ENCODE assay signal across 29 cellular contexts in genomic region chr22:24043957-24044356, GRCh38. TPM values are rescaled to one million over a fixed set of nuclear protein-coding genes. Genes with fewer than 3 reads are reported as not detected.
A peak's percentile ranks its signal among the peaks of the same experiment; 100 is the strongest.
DNase-seq lines count a peak whose midpoint lies in the region; ATAC-seq and TF ChIP-seq lines count a peak whose summit lies in the region.
"Had no signal": no experiment of that assay in that cellular context is flagged by ENCODE, and none has a peak within 500 bp of the region (broad histone marks: within the 10 kb centered on the region; RNA-seq: fewer than 3 reads in every experiment).

No MANE protein-coding gene starts in this region.

- H3K4me1 ChIP-seq in ACC112 (ENCODE audit: control insufficient read depth, insufficient read depth, low read length, unreplicated experiment), result peaks cover 37% of the 10 kb centered on the region
- no peaks in the 10 kb centered on the region for H3K4me1 ChIP-seq in left lung
- no peaks in the 10 kb centered on the region for H3K4me1 ChIP-seq in PC-9 (replicated peaks; ENCODE audit: insufficient read depth)
- H3K4me1 ChIP-seq: esophagus muscularis mucosa, foreskin keratinocyte had no signal

- no peak overlapping the region for H2AFZ ChIP-seq in ACC112 (ENCODE audit: low read length, unreplicated experiment)
- H2AFZ ChIP-seq in PC-9, result no peak overlapping the region
- H2AFZ ChIP-seq: GM23338 had no signal

- CTCF ChIA-PET in PC-9 (lab: Charles Lee), result no interaction called here

- peak; percentile 43 for ATAC-seq in left lung
- ATAC-seq: foreskin keratinocyte; GM23338; heart left ventricle; stimulated activated naive B cell treated with anti-CD40 and anti-IgM and Interleukin-4, amounts not matched to agents 10 μg/mL and 1 μg/mL and 100 μg/mL, for 72 hours; WTC11 had no signal

- H4K20me1 ChIP-seq in PC-9 (ENCODE audit: insufficient read depth), result no peaks in the 10 kb centered on the region

- H3K9me2 ChIP-seq in PC-9 (ENCODE audit: insufficient read depth), result no peaks in the 10 kb centered on the region

- H3K36me3 ChIP-seq in ACC112 (ENCODE audit: insufficient read depth, low read length) (no peaks in the 10 kb centered on the region), left lung (peaks cover 0 to 96% of the 10 kb centered on the region in 2 donors), PC-9 (ENCODE audit: low read depth) (no peaks in the 10 kb centered on the region)

- BruUV-seq in PC-9 (replicated peaks; lab: Mats Ljungman, UMichigan), result no TSS peak

- H3K4me2 ChIP-seq in PC-9, result no peak overlapping the region
- H3K4me2 ChIP-seq: GM23338 had no signal

- POLR2A ChIA-PET in PC-9 (lab: Charles Lee; ENCODE audit: unreplicated experiment), result no interaction called here

- H3K79me2 ChIP-seq in ACC112 (ENCODE audit: control insufficient read depth, insufficient read depth, low read length, unreplicated experiment) (no peaks in the 10 kb centered on the region), PC-9 (ENCODE audit: low read depth) (no peaks in the 10 kb centered on the region)

- H3K27me3 ChIP-seq in ACC112 (ENCODE audit: insufficient read depth, low read length), result no peaks in the 10 kb centered on the region
- no peaks in the 10 kb centered on the region for H3K27me3 ChIP-seq in left lung
- no peaks in the 10 kb centered on the region for H3K27me3 ChIP-seq in PC-9 (ENCODE audit: insufficient read depth, low read depth)
- H3K27me3 ChIP-seq: cardiac muscle cell, esophagus muscularis mucosa, foreskin keratinocyte, heart left ventricle, neutrophil had no signal

- no peaks in the 10 kb centered on the region for H3F3A ChIP-seq in PC-9 (ENCODE audit: insufficient read depth, low read depth)

- no peak for TF ChIP-seq CTCF in left lung (IDR thresholded peaks at IDR 0.05)
- no peak for TF ChIP-seq CTCF in PC-9 (conservative IDR thresholded peaks at IDR 0.05)

- peak overlapping the region; percentile 86 for H3K27ac ChIP-seq in ACC112 (ENCODE audit: low read depth, low read length)
- H3K27ac ChIP-seq in left lung, result no peak overlapping the region
- H3K27ac ChIP-seq in PC-9, result no peak overlapping the region
- H3K27ac ChIP-seq: cardiac muscle cell, esophagus muscularis mucosa, foreskin keratinocyte, heart left ventricle, neutrophil had no signal

- DNase-seq in CD1c-positive myeloid dendritic cell (ENCODE audit: extremely low spot score) (peak; percentile 77), OCI-M1 (lab: John Stamatoyannopoulos, UW) (peak; percentile 67), left lung (no peak), dermis blood vessel endothelial cell (no peak), SHP77 (lab: John Stamatoyannopoulos, UW) (no peak), PC-9 (no peak)
- DNase-seq: activated CD4-positive, alpha-beta T cell treated with anti-CD3 and anti-CD28 coated beads, Interleukin-2, amount 10 ng/mL, durations not matched to agents 7 days and 5 days; activated naive CD4-positive, alpha-beta T cell treated with anti-CD3 and anti-CD28 coated beads, Interleukin-2, amount 50 U/mL, for 16 hours; anterior cingulate cortex; cortex of kidney; foreskin keratinocyte; heart left ventricle; kidney glomerular epithelial cell; NCI-H1105; NCI-H1930; NCI-H526 treated with DMSO at 0.1 percent for 48 hours; stimulated activated CD4-positive, alpha-beta T cell treated with anti-CD3 and anti-CD28 coated beads, Interleukin-4, amount 100 ng/mL, for 4 hours; stimulated activated naive B cell treated with anti-CD40 and anti-IgM and Interleukin-4, amounts not matched to agents 10 μg/mL and 1 μg/mL and 100 μg/mL, for 72 hours had no signal

- H3K9me3 ChIP-seq in left lung (no peaks in the 10 kb centered on the region), PC-9 (ENCODE audit: insufficient read depth, low read depth) (no peaks in the 10 kb centered on the region)
- H3K9me3 ChIP-seq: esophagus muscularis mucosa, heart left ventricle, neutrophil had no signal

- H3K4me3 ChIP-seq in ACC112 (ENCODE audit: low read depth, low read length), result peak overlapping the region; percentile 25; the same call in 1 of the 2 replicates
- H3K4me3 ChIP-seq in left lung, result no peak overlapping the region
- H3K4me3 ChIP-seq in PC-9, result no peak overlapping the region
- H3K4me3 ChIP-seq: cardiac muscle cell, esophagus muscularis mucosa, GM23338, heart left ventricle had no signal

- intact Hi-C loops in left lung (cut with DNase I), result no loop called here
- intact Hi-C loops in PC-9 (cut with micrococcal nuclease; ENCODE audit: unreplicated experiment), result no loop called here

RNA-seq across cellular contexts. Expression of gene CABIN1, which starts 32.9 kb away (rescaled TPM):
- total RNA-seq in left lung, result 100 to 1,000 TPM in 1 of 2 donors, 10 to 100 TPM in 1; 76.9 to 125 TPM
- total RNA-seq in dermis blood vessel endothelial cell, result 35.7 and 50.2 TPM in 2 replicates
- total RNA-seq in PC-9 (2021), result 39.0 and 39.3 TPM in 2 replicates

RNA-seq across cellular contexts. Expression of gene GSTT4, which starts 38.7 kb away (rescaled TPM):
- total RNA-seq in left lung (not detected), dermis blood vessel endothelial cell (not detected in 2 replicates), PC-9 (2021) (not detected in 2 replicates)
- total RNA-seq: activated CD4-positive, alpha-beta T cell treated with anti-CD3 and anti-CD28 coated beads, Interleukin-2, amount 10 ng/mL, durations not matched to agents 7 days and 5 days; cardiac muscle cell; endodermal cell; esophagus muscularis mucosa; foreskin keratinocyte; GM23338; heart left ventricle; LHCN-M2; posterior vena cava; sciatic nerve; temporal lobe; WTC11 had no signal

Comparison
In these comparisons a context has a peak if more than half of its experiments do, and no peak if none do; other contexts are left out.
1. DNase-seq: peak in CD1c-positive myeloid dendritic cell (single experiment) and OCI-M1 (single experiment); none in left lung (0 of 2), dermis blood vessel endothelial cell (single experiment), SHP77 (0 of 2) and PC-9 (0 of 2).